1 cellular context compared by ENCODE assay signal in the genomic region with DNA sequence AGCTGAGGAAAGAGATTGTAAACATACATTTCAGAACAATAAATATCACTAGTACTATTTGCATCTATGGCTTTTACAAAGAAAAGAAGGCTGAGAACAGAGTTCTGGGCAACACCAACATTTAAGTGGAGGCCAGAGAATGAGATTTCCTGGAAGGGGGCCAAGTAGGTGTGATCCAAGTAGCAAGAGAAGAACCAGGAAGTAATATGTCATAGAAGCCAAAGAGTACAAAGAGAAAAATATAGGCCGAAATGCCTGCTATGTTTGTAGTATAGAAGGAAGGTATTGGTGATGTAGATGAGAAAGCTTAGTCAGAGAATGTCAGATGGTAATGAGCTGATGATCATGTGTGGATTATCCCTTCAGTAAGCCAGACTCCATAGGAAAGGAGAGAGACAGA.
TF ChIP-seq lines count a peak whose summit lies in the region.

No MANE protein-coding gene starts in this region.

TF ChIP-seq in WTC11, 78 proteins besides CTCF, POLR2A, EP300 and RAD21 (continued from another document):
- TF ChIP-seq, protein P1, sequence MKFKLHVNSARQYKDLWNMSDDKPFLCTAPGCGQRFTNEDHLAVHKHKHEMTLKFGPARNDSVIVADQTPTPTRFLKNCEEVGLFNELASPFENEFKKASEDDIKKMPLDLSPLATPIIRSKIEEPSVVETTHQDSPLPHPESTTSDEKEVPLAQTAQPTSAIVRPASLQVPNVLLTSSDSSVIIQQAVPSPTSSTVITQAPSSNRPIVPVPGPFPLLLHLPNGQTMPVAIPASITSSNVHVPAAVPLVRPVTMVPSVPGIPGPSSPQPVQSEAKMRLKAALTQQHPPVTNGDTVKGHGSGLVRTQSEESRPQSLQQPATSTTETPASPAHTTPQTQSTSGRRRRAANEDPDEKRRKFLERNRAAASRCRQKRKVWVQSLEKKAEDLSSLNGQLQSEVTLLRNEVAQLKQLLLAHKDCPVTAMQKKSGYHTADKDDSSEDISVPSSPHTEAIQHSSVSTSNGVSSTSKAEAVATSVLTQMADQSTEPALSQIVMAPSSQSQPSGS (CRISPR knock-in tag; IDR thresholded peaks at IDR 0.05; ENCODE audit: borderline replicate concordance, low read depth) = no peak
- TF ChIP-seq ZNF396 (CRISPR knock-in tag; IDR thresholded peaks at IDR 0.05; ENCODE audit: borderline replicate concordance) (no peak), FOXK1 (CRISPR knock-in tag; IDR thresholded peaks at IDR 0.05) (no peak)
- TF ChIP-seq, protein P2, sequence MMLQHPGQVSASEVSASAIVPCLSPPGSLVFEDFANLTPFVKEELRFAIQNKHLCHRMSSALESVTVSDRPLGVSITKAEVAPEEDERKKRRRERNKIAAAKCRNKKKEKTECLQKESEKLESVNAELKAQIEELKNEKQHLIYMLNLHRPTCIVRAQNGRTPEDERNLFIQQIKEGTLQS (CRISPR knock-in tag; conservative IDR thresholded peaks at IDR 0.05) = no peak
TF ChIP-seq in WTC11: peak in this region for 0.
